In the genomic region with DNA sequence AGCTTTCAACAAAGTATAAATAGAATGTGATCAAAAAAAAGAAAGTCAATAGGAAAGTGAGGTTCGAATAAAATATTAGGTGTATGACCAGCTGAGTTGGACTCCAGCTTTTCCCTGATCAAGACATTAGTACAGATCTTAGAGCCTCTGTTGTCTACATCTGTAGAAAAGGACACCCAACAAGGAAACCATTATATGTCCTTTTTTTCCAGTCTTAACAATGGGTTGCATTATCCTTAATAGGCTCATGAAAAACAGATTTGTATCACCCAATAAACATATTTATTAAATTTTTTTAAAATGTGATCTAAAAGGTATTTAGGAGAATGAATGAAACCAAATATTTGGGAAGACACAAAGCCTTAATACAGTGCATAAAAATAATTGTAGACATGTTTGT, we compare ENCODE assay signal across 8 cellular contexts. TPM values are rescaled to one million over a fixed set of nuclear protein-coding genes. Genes with fewer than 3 reads are reported as not detected.
"Had no signal": no experiment of that assay in that cellular context is flagged by ENCODE, and none has a peak within 500 bp of the region (broad histone marks: within the 10 kb centered on the region; RNA-seq: fewer than 3 reads in every experiment).

No MANE protein-coding gene starts in this region.

- DNase-seq: GM23248, GOT3, H7, HFFc6, IMR-90, KBM-7 had no signal

RNA-seq across cellular contexts. Expression of gene ABCA6, which starts 18.1 kb away (rescaled TPM):
- total RNA-seq: H4, H7, HT1080 had no signal
- polyA plus RNA-seq: IMR-90 had no signal
